ENCODE assay signal across 22 cellular contexts in the genomic region with DNA sequence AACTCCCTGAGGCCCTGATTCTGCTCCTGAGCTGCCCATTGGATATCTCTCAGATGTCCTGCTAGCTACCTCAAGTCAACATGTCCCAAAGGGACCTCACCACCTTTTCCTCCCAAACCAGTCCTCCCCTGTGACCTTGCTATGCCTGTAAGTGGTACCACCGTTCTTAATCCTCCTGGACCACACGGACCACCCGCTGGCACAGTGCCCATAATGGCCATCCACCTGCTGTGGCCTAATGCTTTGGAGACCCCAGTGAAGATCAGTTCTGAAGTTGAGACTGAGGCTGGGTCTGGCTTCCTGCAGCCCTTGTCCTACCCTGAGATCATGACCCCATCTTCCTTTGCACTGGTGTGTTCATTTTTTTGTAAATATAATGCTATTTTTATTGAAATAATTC.
"Had no signal": no experiment of that assay in that cellular context is flagged by ENCODE, and none has a peak within 500 bp of the region (broad histone marks: within the 10 kb centered on the region; RNA-seq: fewer than 3 reads in every experiment).

No MANE protein-coding gene starts in this region.

- H3K36me3 Mint-ChIP-seq: brain had no signal

- H3K4me1 Mint-ChIP-seq: activated B cell treated with CpG ODN at 0.5 μM for 24 hours; activated CD4-positive, alpha-beta T cell treated with anti-CD3 and anti-CD28 coated beads, Interleukin-2, amount 10 ng/mL, durations not matched to agents 24 days and 14 days; T-helper 17 cell had no signal

- H3K9me3 Mint-ChIP-seq: activated B cell treated with CpG ODN at 0.5 μM for 24 hours; activated CD4-positive, alpha-beta T cell treated with anti-CD3 and anti-CD28 coated beads, Interleukin-2, amount 10 ng/mL, durations not matched to agents 24 days and 14 days; activated naive CD4-positive, alpha-beta T cell treated with anti-CD3 and anti-CD28 coated beads for 36 hours; activated T-helper 17 cell treated with anti-CD3 and anti-CD28 coated beads, Interleukin-2, amount 50 U/mL, for 72 hours had no signal

- H3K27ac Mint-ChIP-seq: activated B cell treated with CpG ODN at 0.5 μM for 24 hours; activated CD4-positive, alpha-beta T cell treated with anti-CD3 and anti-CD28 coated beads, Interleukin-2, amount 10 ng/mL, durations not matched to agents 24 days and 14 days; activated naive CD4-positive, alpha-beta T cell treated with anti-CD3 and anti-CD28 coated beads for 36 hours; activated naive CD8-positive, alpha-beta T cell; activated T-helper 17 cell treated with anti-CD3 and anti-CD28 coated beads, Interleukin-2, amount 50 U/mL, for 72 hours; T-helper 17 cell had no signal

- H3K4me3 Mint-ChIP-seq: activated B cell treated with CpG ODN at 0.5 μM for 24 hours; activated CD4-positive, alpha-beta T cell treated with anti-CD3 and anti-CD28 coated beads, Interleukin-2, amount 10 ng/mL, durations not matched to agents 24 days and 14 days; activated naive CD4-positive, alpha-beta T cell treated with anti-CD3 and anti-CD28 coated beads for 36 hours; activated naive CD8-positive, alpha-beta T cell; activated T-helper 17 cell treated with anti-CD3 and anti-CD28 coated beads, Interleukin-2, amount 50 U/mL, for 72 hours; brain; T-helper 17 cell had no signal

- DNase-seq: activated B cell treated with CpG ODN at 0.5 μM for 24 hours; activated CD4-positive, alpha-beta T cell treated with anti-CD3 and anti-CD28 coated beads for 1 hour; activated CD4-positive, alpha-beta T cell treated with anti-CD3 and anti-CD28 coated beads, Interleukin-2, amount 10 ng/mL, durations not matched to agents 24 days and 14 days; activated CD4-positive, alpha-beta T cell treated with anti-CD3 and anti-CD28 coated beads, Interleukin-2, amount 50 U/mL, for 48 hours; activated gamma-delta T cell; activated naive CD4-positive, alpha-beta T cell treated with anti-CD3 and anti-CD28 coated beads for 36 hours; activated T-cell treated with anti-CD3 and anti-CD28 coated beads for 4 hours; activated T-cell treated with anti-CD3 and anti-CD28 coated beads, Interleukin-2, amount 50 U/mL, for 48 hours; amygdala; cerebellar nuclear complex; Karpas-422; MM.1S; NCI-H1105; NCI-H1436; NCI-H1694 treated with DMSO at 0.1 percent for 48 hours; NCI-H2029 treated with DMSO at 0.1 percent for 48 hours; SIG-M5; T-helper 17 cell; T-helper 9 cell had no signal

- ATAC-seq: activated T-helper 17 cell treated with anti-CD3 and anti-CD28 coated beads, Interleukin-2, amount 50 U/mL, for 72 hours; T-helper 17 cell had no signal
